In genomic region chr6:92479821-92480220, GRCh38 we compare ENCODE assay signal across 19 cellular contexts.
DNase-seq lines count a peak whose midpoint lies in the region; FAIRE-seq and TF ChIP-seq lines count a peak whose summit lies in the region.
"Had no signal": no experiment of that assay in that cellular context is flagged by ENCODE, and none has a peak within 500 bp of the region (broad histone marks: within the 10 kb centered on the region; RNA-seq: fewer than 3 reads in every experiment).

No MANE protein-coding gene starts in this region.

- CTCF ChIA-PET in Caco-2 (lab: Charles Lee): no interaction called here

- H3K9me3 ChIP-seq in Caco-2: no peaks in the 10 kb centered on the region
- H3K9me3 ChIP-seq: lower lobe of right lung, neutrophil, psoas muscle had no signal

- no peaks in the 10 kb centered on the region for H3K36me3 ChIP-seq in Caco-2 (ENCODE audit: control insufficient read depth, insufficient read depth, low read length)
- H3K36me3 ChIP-seq: heart right ventricle, lower lobe of right lung, neutrophil had no signal

- no TSS peak for BruUV-seq in Caco-2 (replicated peaks; lab: Mats Ljungman, UMichigan)

- H3K27me3 ChIP-seq in Caco-2 (replicated peaks; ENCODE audit: control insufficient read depth, insufficient read depth, low read length): no peaks in the 10 kb centered on the region
- H3K27me3 ChIP-seq: heart right ventricle, neutrophil had no signal

- in situ Hi-C loops in SK-MEL-5 (cut with HindIII; ENCODE audit: low pct_unique_long_range_greater_than_20kb, low sequenced_read_pairs): no loop called here

- no peaks in the 10 kb centered on the region for H3K4me1 Mint-ChIP-seq in Caco-2 (ENCODE audit: low read depth, unreplicated experiment)

- H3K36me3 Mint-ChIP-seq in Caco-2 (ENCODE audit: insufficient read depth, unreplicated experiment): no peaks in the 10 kb centered on the region

- H3K4me3 Mint-ChIP-seq in Caco-2 (ENCODE audit: unreplicated experiment): no peak overlapping the region
- H3K4me3 Mint-ChIP-seq: effector memory CD8-positive, alpha-beta T cell had no signal

- FAIRE-seq in urothelium cell line (lab: Jason Lieb, UNC): no peak

- POLR2A ChIA-PET in Caco-2 (lab: Charles Lee): no interaction called here

- no peaks in the 10 kb centered on the region for H3K4me1 ChIP-seq in Caco-2
- H3K4me1 ChIP-seq: heart right ventricle, lower lobe of right lung, psoas muscle had no signal

- no peaks in the 10 kb centered on the region for H3K9me3 Mint-ChIP-seq in Caco-2 (ENCODE audit: unreplicated experiment)

- intact Hi-C loops in Caco-2 (cut with micrococcal nuclease; ENCODE audit: unreplicated experiment): no loop called here

- peak; percentile 17 for DNase-seq in NCI-H748 (lab: John Stamatoyannopoulos, UW; ENCODE audit: unreplicated experiment)
- no peak for DNase-seq in NCI-H748 treated with DMSO at 0.1 percent for 48 hours (lab: John Stamatoyannopoulos, UW)
- DNase-seq in SK-MEL-5 (ENCODE audit: low read depth, low spot score): peak; percentile 16
- DNase-seq in fibroblast of pulmonary artery (ENCODE audit: low read depth): peak; percentile 6
- peak; percentile 3 for DNase-seq in urothelium cell line (ENCODE audit: low spot score)
- no peak for DNase-seq in activated CD4-positive, alpha-beta T cell treated with anti-CD3 and anti-CD28 coated beads, Interleukin-2, amount 50 U/mL, for 1 hour
- no peak for DNase-seq in Caco-2
- no peak for DNase-seq in NCI-H1694 (lab: John Stamatoyannopoulos, UW)
- DNase-seq: ACHN; activated naive CD4-positive, alpha-beta T cell treated with anti-CD3 and anti-CD28 coated beads, Interleukin-2, amount 50 U/mL, for 16 hours; activated T-cell treated with anti-CD3 and anti-CD28 coated beads, Interleukin-2, amount 50 U/mL, for 48 hours; DMS 273 treated with DMSO at 0.1 percent for 48 hours; effector memory CD8-positive, alpha-beta T cell; heart right ventricle; lower lobe of right lung; NCI-H446; psoas muscle; SW 1271 had no signal

- TF ChIP-seq CTCF in fibroblast of pulmonary artery (IDR thresholded peaks at IDR 0.05; ENCODE audit: low read length, missing control alignments) (no peak), Caco-2 (IDR thresholded peaks at IDR 0.05; ENCODE audit: insufficient read depth in 1 of 2, low read depth in 1 of 2, low read length in 1 of 2, severe bottlenecking in 1 of 2, unreplicated experiment in 1 of 2) (no peak)

- no peak overlapping the region for H3K4me3 ChIP-seq in fibroblast of pulmonary artery (replicated peaks; ENCODE audit: low read depth, low read length)
- H3K4me3 ChIP-seq in Caco-2 (ENCODE audit: low read depth, low read length): no peak overlapping the region
- H3K4me3 ChIP-seq: heart right ventricle, lower lobe of right lung, psoas muscle had no signal

- H3K27ac Mint-ChIP-seq in Caco-2 (ENCODE audit: unreplicated experiment): no peak overlapping the region
- H3K27ac Mint-ChIP-seq: effector memory CD8-positive, alpha-beta T cell had no signal

- no peaks in the 10 kb centered on the region for H3K27me3 Mint-ChIP-seq in Caco-2 (ENCODE audit: insufficient read depth, unreplicated experiment)
- H3K27me3 Mint-ChIP-seq: effector memory CD8-positive, alpha-beta T cell had no signal

Comparison
In these comparisons a context has a peak if more than half of its experiments do, and no peak if none do; other contexts are left out.
1. DNase-seq: peak in NCI-H748 (single experiment), SK-MEL-5 (single experiment), fibroblast of pulmonary artery (single experiment) and urothelium cell line (single experiment); none in NCI-H748 treated with DMSO at 0.1 percent for 48 hours (single experiment), activated CD4-positive, alpha-beta T cell treated with anti-CD3 and anti-CD28 coated beads, Interleukin-2, amount 50 U/mL, for 1 hour (single experiment), Caco-2 (0 of 2) and NCI-H1694 (single experiment).